Comparison of ENCODE assay signal across 1 cellular context in the genomic region with DNA sequence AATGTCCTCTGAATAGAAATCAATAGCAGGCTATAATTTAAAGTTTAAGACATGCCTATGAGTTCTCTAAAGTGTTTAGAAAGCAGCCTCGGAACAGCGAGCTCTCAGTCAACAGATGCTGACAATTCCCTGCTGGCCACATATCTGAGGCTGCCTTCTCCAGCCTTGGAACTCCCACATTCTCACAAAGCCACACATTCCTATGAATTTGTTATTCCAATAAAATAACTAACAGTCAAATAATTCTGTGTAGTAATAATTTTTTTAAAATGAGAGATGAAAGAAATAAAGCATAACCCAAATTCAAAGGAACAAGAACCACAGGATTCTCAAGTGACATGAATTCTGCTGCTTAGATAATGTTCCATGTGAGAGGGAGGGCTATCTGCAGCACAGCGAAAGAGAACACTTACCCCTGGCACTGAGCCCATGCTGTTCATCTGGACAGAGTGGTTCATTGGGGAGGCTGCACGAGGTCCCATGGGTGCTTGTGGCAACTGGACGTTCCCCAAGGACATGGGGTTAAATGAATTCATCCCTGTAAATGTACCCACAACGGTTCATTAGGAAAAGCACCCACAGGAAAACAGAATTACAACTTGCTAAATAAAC.
TF ChIP-seq lines count a peak whose summit lies in the region.

No MANE protein-coding gene starts in this region.

TF ChIP-seq in HepG2, 621 proteins besides CTCF, POLR2A, EP300 and RAD21 (continued from another document):
- TF ChIP-seq TEAD3 (CRISPR knock-in tag; optimal IDR thresholded peaks at IDR 0.05; ENCODE audit: borderline replicate concordance) = no peak
- TF ChIP-seq, protein P1, sequence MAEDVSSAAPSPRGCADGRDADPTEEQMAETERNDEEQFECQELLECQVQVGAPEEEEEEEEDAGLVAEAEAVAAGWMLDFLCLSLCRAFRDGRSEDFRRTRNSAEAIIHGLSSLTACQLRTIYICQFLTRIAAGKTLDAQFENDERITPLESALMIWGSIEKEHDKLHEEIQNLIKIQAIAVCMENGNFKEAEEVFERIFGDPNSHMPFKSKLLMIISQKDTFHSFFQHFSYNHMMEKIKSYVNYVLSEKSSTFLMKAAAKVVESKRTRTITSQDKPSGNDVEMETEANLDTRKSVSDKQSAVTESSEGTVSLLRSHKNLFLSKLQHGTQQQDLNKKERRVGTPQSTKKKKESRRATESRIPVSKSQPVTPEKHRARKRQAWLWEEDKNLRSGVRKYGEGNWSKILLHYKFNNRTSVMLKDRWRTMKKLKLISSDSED (CRISPR knock-in tag; IDR thresholded peaks at IDR 0.05) = no peak
- TF ChIP-seq MTF2 (CRISPR knock-in tag; IDR thresholded peaks at IDR 0.05; ENCODE audit: borderline replicate concordance) = no peak
- TF ChIP-seq, protein P2, sequence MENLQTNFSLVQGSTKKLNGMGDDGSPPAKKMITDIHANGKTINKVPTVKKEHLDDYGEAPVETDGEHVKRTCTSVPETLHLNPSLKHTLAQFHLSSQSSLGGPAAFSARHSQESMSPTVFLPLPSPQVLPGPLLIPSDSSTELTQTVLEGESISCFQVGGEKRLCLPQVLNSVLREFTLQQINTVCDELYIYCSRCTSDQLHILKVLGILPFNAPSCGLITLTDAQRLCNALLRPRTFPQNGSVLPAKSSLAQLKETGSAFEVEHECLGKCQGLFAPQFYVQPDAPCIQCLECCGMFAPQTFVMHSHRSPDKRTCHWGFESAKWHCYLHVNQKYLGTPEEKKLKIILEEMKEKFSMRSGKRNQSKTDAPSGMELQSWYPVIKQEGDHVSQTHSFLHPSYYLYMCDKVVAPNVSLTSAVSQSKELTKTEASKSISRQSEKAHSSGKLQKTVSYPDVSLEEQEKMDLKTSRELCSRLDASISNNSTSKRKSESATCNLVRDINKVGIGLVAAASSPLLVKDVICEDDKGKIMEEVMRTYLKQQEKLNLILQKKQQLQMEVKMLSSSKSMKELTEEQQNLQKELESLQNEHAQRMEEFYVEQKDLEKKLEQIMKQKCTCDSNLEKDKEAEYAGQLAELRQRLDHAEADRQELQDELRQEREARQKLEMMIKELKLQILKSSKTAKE (CRISPR knock-in tag; IDR thresholded peaks at IDR 0.05; ENCODE audit: borderline replicate concordance) = no peak
- no peak for TF ChIP-seq ZC3H4 (CRISPR knock-in tag; IDR thresholded peaks at IDR 0.05; ENCODE audit: borderline replicate concordance)
- no peak for TF ChIP-seq BORCS8-MEF2B (CRISPR knock-in tag; IDR thresholded peaks at IDR 0.05)
- TF ChIP-seq, protein P3, sequence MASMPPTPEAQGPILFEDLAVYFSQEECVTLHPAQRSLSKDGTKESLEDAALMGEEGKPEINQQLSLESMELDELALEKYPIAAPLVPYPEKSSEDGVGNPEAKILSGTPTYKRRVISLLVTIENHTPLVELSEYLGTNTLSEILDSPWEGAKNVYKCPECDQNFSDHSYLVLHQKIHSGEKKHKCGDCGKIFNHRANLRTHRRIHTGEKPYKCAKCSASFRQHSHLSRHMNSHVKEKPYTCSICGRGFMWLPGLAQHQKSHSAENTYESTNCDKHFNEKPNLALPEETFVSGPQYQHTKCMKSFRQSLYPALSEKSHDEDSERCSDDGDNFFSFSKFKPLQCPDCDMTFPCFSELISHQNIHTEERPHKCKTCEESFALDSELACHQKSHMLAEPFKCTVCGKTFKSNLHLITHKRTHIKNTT (CRISPR knock-in tag; IDR thresholded peaks at IDR 0.05) = no peak
- no peak for TF ChIP-seq ZNF547 (CRISPR knock-in tag; IDR thresholded peaks at IDR 0.05)
- no peak for TF ChIP-seq ZNF484 (CRISPR knock-in tag; IDR thresholded peaks at IDR 0.05; ENCODE audit: borderline replicate concordance, low read depth)
- TF ChIP-seq ZBTB21 (CRISPR knock-in tag; IDR thresholded peaks at IDR 0.05) = no peak
TF ChIP-seq in HepG2: peak in this region for 0.
